Comparison of ENCODE assay signal across 36 cellular contexts in the genomic region with DNA sequence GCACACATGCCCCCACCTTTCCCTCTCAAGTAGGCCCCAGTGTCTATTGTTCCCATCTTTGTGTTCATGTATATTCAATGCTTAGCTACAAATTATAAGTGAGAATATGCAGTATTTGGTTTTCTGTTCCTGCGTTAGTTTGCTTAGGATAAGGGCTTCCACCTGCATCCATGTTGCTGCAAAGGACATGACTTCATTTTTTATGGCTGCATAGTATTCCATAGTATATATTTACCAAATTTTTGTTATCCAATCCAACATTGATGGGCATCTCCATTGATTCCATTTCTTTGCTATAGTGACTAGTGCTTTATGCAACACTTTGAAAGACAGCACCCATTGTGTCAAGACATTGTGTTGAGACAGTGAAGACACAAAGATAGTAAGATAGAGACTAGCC. TPM values are rescaled to one million over a fixed set of nuclear protein-coding genes. Genes with fewer than 3 reads are reported as not detected.
DNase-seq lines count a peak whose midpoint lies in the region; ATAC-seq, FAIRE-seq and TF ChIP-seq lines count a peak whose summit lies in the region.
"Had no signal": no experiment of that assay in that cellular context is flagged by ENCODE, and none has a peak within 500 bp of the region (broad histone marks: within the 10 kb centered on the region; RNA-seq: fewer than 3 reads in every experiment).

No MANE protein-coding gene starts in this region.

- BruUV-seq in K562 (replicated peaks; lab: Mats Ljungman, UMichigan): no TSS peak

- 0% methylated on average over 1 of the region's 1 CpG for WGBS in K562 (ENCODE audit: insufficient coverage, low coverage, missing lambda C conversion rate)
- WGBS in H1 (ENCODE audit: extremely low coverage in 1 of 2, insufficient coverage in 1 of 2, insufficient read length in 1 of 2, insufficient replicate concordance in 2 of 2, low coverage in 1 of 2, low lambda C conversion rate in 2 of 2, missing lambda C conversion rate in 1 of 2), 2 experiments: 100% methylated on average over 1 of the region's 1 CpG; no CpG with 5 or more reads in 1 of the 2 experiments
- WGBS in pancreas, 2 donors: 75 to 81% methylated on average over 1 of the region's 1 CpG

- DNase-seq in K562 (ENCODE audit: extremely low read depth in 1 of 4, low spot score in 3 of 4): no peak
- DNase-seq in H1 (ENCODE audit: low read depth in 1 of 2, low spot score in 2 of 2): no peak
- DNase-seq in urothelium cell line (ENCODE audit: low spot score): no peak
- no peak for DNase-seq in HuH-7 (ENCODE audit: low spot score)
- DNase-seq in activated CD4-positive, alpha-beta T cell treated with anti-CD3 and anti-CD28 coated beads for 4 hours: no peak
- DNase-seq in pancreas: no peak
- DNase-seq: 8988T; ACHN; AML-193; BE2C; C1 segment of cervical spinal cord; Caco-2; Calu3; CD4-positive, alpha-beta memory T cell; CD4-positive, alpha-beta T cell; CD4-positive, CD25-positive, alpha-beta regulatory T cell; CD8-positive, alpha-beta memory T cell; CD8-positive, alpha-beta T cell; COR-L47; DMS 273 treated with DMSO at 0.1 percent for 48 hours; DMS153; DMS53; DMS79; DMS79 treated with DMSO at 0.1 percent for 48 hours; DND-41; EL had no signal

- intact Hi-C loops in K562 (cut with micrococcal nuclease): no loop called here
- intact Hi-C loops in pancreas (cut with DNase I): no loop called here

- no peak overlapping the region for H2BK20ac ChIP-seq in H1 (ENCODE audit: low read length)

- no peaks in the 10 kb centered on the region for H3K79me1 ChIP-seq in H1 (ENCODE audit: low read depth, low read length)

- H3K36me3 ChIP-seq in HEK293 (ENCODE audit: control insufficient read depth in 2 of 2, insufficient read depth in 1 of 2, low read length in 2 of 2): no peaks in the 10 kb centered on the region
- H3K36me3 ChIP-seq in K562 (ENCODE audit: control insufficient read depth, insufficient read depth, low read length): no peaks in the 10 kb centered on the region
- H3K36me3 ChIP-seq in H1 (ENCODE audit: control insufficient read depth in 2 of 4, insufficient read depth in 4 of 4, low read length in 3 of 4): no peaks in the 10 kb centered on the region
- H3K36me3 ChIP-seq in pancreas: no peaks in the 10 kb centered on the region
- H3K36me3 ChIP-seq: BE2C; BLaER1; BLaER1 treated with 17β-estradiol and CSF1 and Interleukin-3, amounts not matched to agents 10 nM and 100 nM had no signal

- H4K5ac ChIP-seq in H1 (ENCODE audit: insufficient read length, low read depth, low read length): no peak overlapping the region

- no peak overlapping the region for H2BK120ac ChIP-seq in H1 (replicated peaks; ENCODE audit: low read depth, low read length)

- no peak overlapping the region for H2BK5ac ChIP-seq in H1 (ENCODE audit: low read depth, low read length)

- H3K56ac ChIP-seq in H1 (replicated peaks; ENCODE audit: insufficient read length, low read depth, low read length): no peak overlapping the region

- no peak overlapping the region for H4K8ac ChIP-seq in H1 (ENCODE audit: extremely low read depth, insufficient read depth, low read length)

- TF ChIP-seq EP300 in K562 (IDR thresholded peaks at IDR 0.05; ENCODE audit: low read length) (no peak), H1 (IDR thresholded peaks at IDR 0.05; ENCODE audit: borderline replicate concordance in 1 of 2, low read depth in 2 of 2, low read length in 2 of 2) (no peak)

- H4K20me1 ChIP-seq in K562 (replicated peaks; ENCODE audit: control insufficient read depth, insufficient read depth, low read length) (no peaks in the 10 kb centered on the region), H1 (replicated peaks in 1 of 2; ENCODE audit: control insufficient read depth in 1 of 2, insufficient read depth in 2 of 2, low read length in 2 of 2) (no peaks in the 10 kb centered on the region)
- H4K20me1 ChIP-seq: BLaER1; BLaER1 treated with 17β-estradiol and CSF1 and Interleukin-3, amounts not matched to agents 10 nM and 100 nM had no signal

- no peak overlapping the region for H2BK15ac ChIP-seq in H1 (ENCODE audit: low read length)

- H3K23me2 ChIP-seq in H1 (ENCODE audit: low read depth, low read length): no peaks in the 10 kb centered on the region

- no peak overlapping the region for H2AFZ ChIP-seq in K562 (ENCODE audit: low read depth, low read length)
- H2AFZ ChIP-seq in H1 (ENCODE audit: low read length): no peak overlapping the region

- no peak overlapping the region for H2BK12ac ChIP-seq in H1 (ENCODE audit: low read depth, low read length)

- CTCF ChIA-PET in HEK293 (lab: Yijun Ruan, JAX): interaction anchor here (1.0 kb wide), 1 partner anchor 13 kb away, joined by 3 read pairs; no protein-coding TSS in a partner anchor
- CTCF ChIA-PET in K562 (lab: Yijun Ruan, JAX; ENCODE audit: low intra/inter-chr PET ratio): no interaction called here
- CTCF ChIA-PET in H1 (lab: Charles Lee; ENCODE audit: partially characterized antibody): no interaction called here

- TF ChIP-seq POLR2A in K562 (conservative IDR thresholded peaks at IDR 0.05) (no peak), H1 (IDR thresholded peaks at IDR 0.05; ENCODE audit: control extremely low read depth in 1 of 2, low read depth in 2 of 2, low read length in 2 of 2) (no peak)

- H3K4me1 ChIP-seq in HEK293 (ENCODE audit: control insufficient read depth, insufficient read depth, low read length) (no peaks in the 10 kb centered on the region), K562 (replicated peaks in 1 of 2; ENCODE audit: control insufficient read depth in 2 of 2, insufficient read depth in 2 of 2, low read length in 2 of 2) (no peaks in the 10 kb centered on the region), H1 (replicated peaks in 1 of 4; ENCODE audit: control insufficient read depth in 3 of 4, insufficient read depth in 4 of 4, low read length in 3 of 4) (no peaks in the 10 kb centered on the region), pancreas (no peaks in the 10 kb centered on the region)
- H3K4me1 ChIP-seq: A549, BE2C, Caco-2 had no signal

- no peak overlapping the region for H2AK5ac ChIP-seq in H1 (ENCODE audit: low read depth, low read length)

- H3K9ac ChIP-seq in K562 (ENCODE audit: insufficient read depth in 1 of 2, low read depth in 2 of 2, low read length in 2 of 2) (no peak overlapping the region), H1 (replicated peaks in 1 of 4; ENCODE audit: extremely low read depth in 1 of 4, low read depth in 3 of 4, low read length in 3 of 4) (no peak overlapping the region)
- H3K9ac ChIP-seq: BLaER1; BLaER1 treated with 17β-estradiol and CSF1 and Interleukin-3, amounts not matched to agents 10 nM and 100 nM had no signal

- in situ Hi-C loops in K562 (cut with MboI): no loop called here

- H4K91ac ChIP-seq in H1 (replicated peaks; ENCODE audit: insufficient read length, low read length): no peak overlapping the region

- H3K4ac ChIP-seq in H1 (replicated peaks; ENCODE audit: insufficient read length, low read depth, low read length): no peak overlapping the region

- H3K9me3 ChIP-seq in HEK293 (ENCODE audit: control insufficient read depth, insufficient read depth, low read depth, low read length): no peaks in the 10 kb centered on the region
- no peaks in the 10 kb centered on the region for H3K9me3 ChIP-seq in K562 (replicated peaks; ENCODE audit: control insufficient read depth, insufficient read depth, low read depth, low read length)
- no peaks in the 10 kb centered on the region for H3K9me3 ChIP-seq in H1 (ENCODE audit: insufficient read depth in 2 of 2, low read depth in 1 of 2, low read length in 1 of 2)
- H3K9me3 ChIP-seq in pancreas: no peaks in the 10 kb centered on the region
- H3K9me3 ChIP-seq: A549, BE2C, BLaER1, Caco-2 had no signal

- H3K79me2 ChIP-seq in K562 (ENCODE audit: control insufficient read depth, insufficient read depth, low read length) (no peaks in the 10 kb centered on the region), H1 (ENCODE audit: control insufficient read depth in 1 of 2, insufficient read depth in 2 of 2, low read length in 2 of 2) (no peaks in the 10 kb centered on the region)

- H3K9me1 ChIP-seq in K562 (ENCODE audit: control insufficient read depth, insufficient read depth, low read length): no peaks in the 10 kb centered on the region

- no peak overlapping the region for H3K14ac ChIP-seq in H1 (ENCODE audit: insufficient read length)

- no peak for TF ChIP-seq CTCF in HEK293 (tag by site-specific recombination; IDR thresholded peaks at IDR 0.05)
- no peak for TF ChIP-seq CTCF in K562 (IDR thresholded peaks at IDR 0.05 in 2 of 3, conservative IDR thresholded peaks at IDR 0.05 in 1 of 3; ENCODE audit: insufficient read depth in 2 of 3, low read depth in 1 of 3, low read length in 3 of 3)
- no peak for TF ChIP-seq CTCF in H1 (IDR thresholded peaks at IDR 0.05; ENCODE audit: control extremely low read depth in 1 of 3, insufficient read depth in 1 of 3, low read depth in 1 of 3, low read length in 3 of 3)
- TF ChIP-seq CTCF in pancreas (IDR thresholded peaks at IDR 0.05): no peak

- no peaks in the 10 kb centered on the region for H3K27me3 ChIP-seq in K562 (ENCODE audit: control insufficient read depth in 2 of 2, insufficient read depth in 2 of 2, low read length in 2 of 2)
- H3K27me3 ChIP-seq in H1 (replicated peaks in 1 of 4; ENCODE audit: control insufficient read depth in 3 of 4, extremely low read depth in 1 of 4, insufficient read depth in 3 of 4, low read length in 3 of 4): no peaks in the 10 kb centered on the region
- no peaks in the 10 kb centered on the region for H3K27me3 ChIP-seq in pancreas
- H3K27me3 ChIP-seq: BE2C; BLaER1; BLaER1 treated with 17β-estradiol and CSF1 and Interleukin-3, amounts not matched to agents 10 nM and 100 nM had no signal

- ATAC-seq in K562: no peak
- no peak for ATAC-seq in pancreas
- ATAC-seq in GM19467 (IDR thresholded peaks at IDR 0.05; ENCODE audit: unreplicated experiment): no peak
- ATAC-seq: A549; CD8-positive, alpha-beta T cell had no signal

- POLR2A ChIA-PET in HEK293 (lab: Yijun Ruan, JAX) (no interaction called here), K562 (lab: Yijun Ruan, JAX) (no interaction called here), H1 (lab: Charles Lee; ENCODE audit: partially characterized antibody) (no interaction called here)

- H3K18ac ChIP-seq in H1 (ENCODE audit: extremely low read depth, low read length): no peak overlapping the region

- no peak overlapping the region for H3K23ac ChIP-seq in H1 (ENCODE audit: insufficient read length)

- H3K27ac ChIP-seq in HEK293 (ENCODE audit: extremely low read depth, low read depth, low read length) (no peak overlapping the region), K562 (ENCODE audit: extremely low read depth, low read depth, low read length) (no peak overlapping the region), H1 (ENCODE audit: low read depth, low read length) (no peak overlapping the region), pancreas (no peak overlapping the region)
- H3K27ac ChIP-seq: 22Rv1; A549; BLaER1; BLaER1 treated with 17β-estradiol and CSF1 and Interleukin-3, amounts not matched to agents 10 nM and 100 nM; C4-2B had no signal

- H3K4me3 ChIP-seq in HEK293 (ENCODE audit: low read depth, low read length): no peak overlapping the region
- H3K4me3 ChIP-seq in K562: no peak overlapping the region
- H3K4me3 ChIP-seq in H1 (ENCODE audit: extremely low read depth in 1 of 4, insufficient read depth in 2 of 4, low read depth in 3 of 4, low read length in 4 of 4): no peak overlapping the region
- no peak overlapping the region for H3K4me3 ChIP-seq in pancreas
- H3K4me3 ChIP-seq: A549; BLaER1; BLaER1 treated with 17β-estradiol and CSF1 and Interleukin-3, amounts not matched to agents 10 nM and 100 nM had no signal

- TF ChIP-seq RAD21 in K562 (CRISPR knock-in tag; conservative IDR thresholded peaks at IDR 0.05 in 1 of 2, IDR thresholded peaks at IDR 0.05 in 1 of 2) (no peak), H1 (IDR thresholded peaks at IDR 0.05 in 1 of 2, conservative IDR thresholded peaks at IDR 0.05 in 1 of 2; ENCODE audit: low read depth in 2 of 2, low read length in 2 of 2) (no peak)

- no peak overlapping the region for H3K4me2 ChIP-seq in K562 (ENCODE audit: insufficient read depth, low read length)
- H3K4me2 ChIP-seq in H1 (ENCODE audit: insufficient read depth in 1 of 2, low read depth in 2 of 2, low read length in 2 of 2): no peak overlapping the region
- H3K4me2 ChIP-seq: A549; BLaER1; BLaER1 treated with 17β-estradiol and CSF1 and Interleukin-3, amounts not matched to agents 10 nM and 100 nM had no signal

- FAIRE-seq in K562 (lab: Jason Lieb, UNC) (no peak), H1 (lab: Jason Lieb, UNC) (no peak), urothelium cell line (lab: Jason Lieb, UNC) (peak; percentile 46), pancreas (lab: Jason Lieb, UNC) (no peak)
- FAIRE-seq: A549, D721Med had no signal

RNA-seq across cellular contexts. Expression of a gene that starts 19.0 kb away (rescaled TPM):
- total RNA-seq in K562 (2011; cell fraction: chromatin; rRNA removed; ENCODE audit: low replicate concordance): 0.30 TPM in 1 of 2 replicates, not detected in the other
- total RNA-seq in K562 (2011; cell fraction: nucleolus; rRNA removed): under 0.01 and 0.66 TPM in 2 replicates
- 0.15 and 0.59 TPM in 2 replicates for total RNA-seq in K562 (2011; cell fraction: nucleoplasm; rRNA removed)
- total RNA-seq in K562 (2014; rRNA removed) (0.41 and 0.59 TPM in 2 replicates), K562 (2014; rRNA removed; fragmentation: Illumina TruSeq; extraction: Trizol) (0.22 and 0.40 TPM in 2 replicates), K562 (2015; rRNA removed; fragmentation: Illumina TruSeq; extraction: Trizol) (0.18 and 0.19 TPM in 2 replicates), K562 (2021) (0.27 and 0.73 TPM in 2 replicates), pancreas (under 1 TPM; 0.12 to 0.69 (median 0.22) TPM)
- polyA plus RNA-seq in K562 (2011; rRNA removed) (0.06 and 0.11 TPM in 2 replicates), K562 (2014; fragmentation: Illumina TruSeq; extraction: Trizol) (0.09 and 0.22 TPM in 2 replicates), K562 (2014; fragmentation: Nextera tagmentation; extraction: Ambion mirVana) (under 1 TPM; 0.14 to 0.65 TPM), K562 (2014; rRNA removed) (0.34 and 0.72 TPM in 2 replicates), H1 (2011; rRNA removed) (0.38 and 0.54 TPM in 2 replicates), pancreas (1 to 10 TPM in 1 of 2 donors, under 1 TPM in 1; 0.11 to 2.1 TPM)
- 0.06 TPM in 1 of 2 replicates, not detected in the other for polyA plus RNA-seq in K562 (2011; cell fraction: cytosol; rRNA removed)
- polyA plus RNA-seq in K562 (2011; cell fraction: nucleus; rRNA removed): 0.14 TPM in 1 of 2 replicates, not detected in the other
- 0.52 and 1.4 TPM in 2 replicates for polyA plus RNA-seq in K562 (2012)
- polyA minus RNA-seq in K562 (2011; rRNA and poly(A)+ RNA removed): 0.39 TPM in 1 of 2 replicates, not detected in the other
- polyA minus RNA-seq in K562 (2011; cell fraction: cytosol; rRNA and poly(A)+ RNA removed): not detected in 2 replicates
- not detected in 2 replicates for polyA minus RNA-seq in K562 (2011; cell fraction: nucleus; rRNA and poly(A)+ RNA removed)
- total RNA-seq in H1 (2021; fragmentation: NEBNext Ultra II Directional; extraction: Animal tissue kit (Norgen Biotek cat#: 25700)): 0.57 and 0.60 TPM in 2 replicates
- polyA plus RNA-seq in H1 (2011; cell fraction: cytosol; rRNA removed): 0.41 TPM
- 0.70 TPM for polyA plus RNA-seq in H1 (2011; cell fraction: nucleus; rRNA removed)
- polyA plus RNA-seq in H1 (2012, experiment 1 of 2): 0.44 to 0.78 TPM (median 0.63 TPM) in 4 replicates
- polyA plus RNA-seq in H1 (2012, experiment 2 of 2): 0.09 TPM
- polyA plus RNA-seq in H1 (2013, experiment 1 of 2): 1.6 TPM
- polyA plus RNA-seq in H1 (2013, experiment 2 of 2): 1.0 TPM
- polyA minus RNA-seq in H1 (2011; rRNA and poly(A)+ RNA removed): 1.7 TPM in 2 replicates
- 0.81 TPM for polyA minus RNA-seq in H1 (2011; cell fraction: cytosol; rRNA and poly(A)+ RNA removed)
- polyA minus RNA-seq in H1 (2011; cell fraction: nucleus; rRNA and poly(A)+ RNA removed): 3.7 TPM
- total RNA-seq: A172; Calu3; CD4-positive, alpha-beta memory T cell; CD4-positive, alpha-beta T cell; CD4-positive, CD25-positive, alpha-beta regulatory T cell had no signal
- polyA plus RNA-seq: CD14-positive monocyte; CD4-positive, CD25-positive, alpha-beta regulatory T cell; CD8-positive, alpha-beta memory T cell had no signal
